ENCODE assay signal across 27 cellular contexts in genomic region chr4:139738846-139739613, GRCh38.
A peak's percentile ranks its signal among the peaks of the same experiment; 100 is the strongest.
DNase-seq lines count a peak whose midpoint lies in the region; ATAC-seq and TF ChIP-seq lines count a peak whose summit lies in the region.
"Had no signal": no experiment of that assay in that cellular context is flagged by ENCODE, and none has a peak within 500 bp of the region (broad histone marks: within the 10 kb centered on the region; RNA-seq: fewer than 3 reads in every experiment).

No MANE protein-coding gene starts in this region.

- H3K4me1 Mint-ChIP-seq in endodermal cell (peaks cover 40% of the 10 kb centered on the region), nephron progenitor cell (peaks cover 79% of the 10 kb centered on the region)

- H3K9me3 ChIP-seq in left ventricle myocardium inferior (replicated peaks) = no peaks in the 10 kb centered on the region
- no peaks in the 10 kb centered on the region for H3K9me3 ChIP-seq in endodermal cell (ENCODE audit: control insufficient read depth, low read length)
- H3K9me3 ChIP-seq in testis = no peaks in the 10 kb centered on the region
- H3K9me3 ChIP-seq: A549, BE2C, left lung had no signal

- no peak overlapping the region for H3K27ac Mint-ChIP-seq in endodermal cell
- peak overlapping the region; percentile 44 for H3K27ac Mint-ChIP-seq in nephron progenitor cell
- H3K27ac Mint-ChIP-seq: activated naive CD8-positive, alpha-beta T cell; activated T-helper 1 cell treated with anti-CD3 and anti-CD28 coated beads, Interleukin-12 subunit alpha, Interleukin-12 subunit beta, Interleukin-2, Interleukin-4 antibody, amounts not matched to agents 30 ng/mL and 10 ng/mL and 1 ng/mL, durations not matched to agents 14 hours and 24 hours and 36 hours; dendritic cell treated with granulocyte-macrophage colony-stimulating factor and Interleukin-4, amounts not matched to agents 40 ng/mL and 50 ng/mL, for 4 days; immature natural killer cell; natural killer cell had no signal

- H3K9ac ChIP-seq in endodermal cell (ENCODE audit: extremely low read depth, low read length, poor library complexity, severe bottlenecking) = no peak overlapping the region
- H3K9ac ChIP-seq: parathyroid adenoma had no signal

- no peak overlapping the region for H3K4me3 Mint-ChIP-seq in endodermal cell
- no peak overlapping the region for H3K4me3 Mint-ChIP-seq in nephron progenitor cell
- H3K4me3 Mint-ChIP-seq: activated naive CD8-positive, alpha-beta T cell; activated T-helper 1 cell treated with anti-CD3 and anti-CD28 coated beads, Interleukin-12 subunit alpha, Interleukin-12 subunit beta, Interleukin-2, Interleukin-4 antibody, amounts not matched to agents 30 ng/mL and 10 ng/mL and 1 ng/mL, durations not matched to agents 14 hours and 24 hours and 36 hours; dendritic cell treated with granulocyte-macrophage colony-stimulating factor and Interleukin-4, amounts not matched to agents 40 ng/mL and 50 ng/mL, for 4 days; immature natural killer cell; natural killer cell had no signal

- H3K36me3 Mint-ChIP-seq in endodermal cell (ENCODE audit: low read depth) = no peaks in the 10 kb centered on the region
- no peaks in the 10 kb centered on the region for H3K36me3 Mint-ChIP-seq in nephron progenitor cell (ENCODE audit: low read depth)
- H3K36me3 Mint-ChIP-seq: activated naive CD8-positive, alpha-beta T cell; immature natural killer cell; natural killer cell had no signal

- TF ChIP-seq POLR2A in testis (IDR thresholded peaks at IDR 0.05) = no peak

- WGBS in endodermal cell (ENCODE audit: insufficient coverage in 1 of 2, insufficient read length in 1 of 2), 2 experiments = 96 to 100% methylated on average over 1 to 2 of the region's 2 CpGs
- 69 to 71% methylated on average over 2 of the region's 2 CpGs for WGBS in testis, 2 donors

- no peaks in the 10 kb centered on the region for H3K36me3 ChIP-seq in left ventricle myocardium inferior
- no peaks in the 10 kb centered on the region for H3K36me3 ChIP-seq in endodermal cell (ENCODE audit: control insufficient read depth, insufficient read depth, low read length)
- H3K36me3 ChIP-seq in testis (ENCODE audit: low read depth, missing control alignments) = no peaks in the 10 kb centered on the region
- H3K36me3 ChIP-seq: BE2C, left lung had no signal

- DNase-seq in left ventricle myocardium inferior = no peak
- no peak for DNase-seq in left ventricle myocardium superior
- DNase-seq in endodermal cell = peak; percentile 21
- no peak for DNase-seq in nephron progenitor cell
- no peak for DNase-seq in testis
- no peak for DNase-seq in ecto neural progenitor cell (ENCODE audit: low spot score)
- DNase-seq in activated gamma-delta T cell (lab: John Stamatoyannopoulos, UW) = no peak
- DNase-seq: aorta; BE2C; central memory CD4-positive, alpha-beta T cell; DND-41; foreskin fibroblast; hippocampal formation; immature natural killer cell; left lung; natural killer cell; NCI-H1048; NCI-H187 treated with DMSO at 0.1 percent for 48 hours; NCI-H226; stimulated activated CD8-positive, alpha-beta memory T cell treated with anti-CD3 and anti-CD28 coated beads, Interleukin-4, amount 100 ng/mL, for 48 hours had no signal

- H3K9me3 Mint-ChIP-seq in endodermal cell = no peaks in the 10 kb centered on the region
- H3K9me3 Mint-ChIP-seq in nephron progenitor cell = no peaks in the 10 kb centered on the region
- H3K9me3 Mint-ChIP-seq: activated T-helper 1 cell treated with anti-CD3 and anti-CD28 coated beads, Interleukin-12 subunit alpha, Interleukin-12 subunit beta, Interleukin-2, Interleukin-4 antibody, amounts not matched to agents 30 ng/mL and 10 ng/mL and 1 ng/mL, durations not matched to agents 14 hours and 24 hours and 36 hours; dendritic cell treated with granulocyte-macrophage colony-stimulating factor and Interleukin-4, amounts not matched to agents 40 ng/mL and 50 ng/mL, for 4 days; immature natural killer cell; natural killer cell had no signal

- H3K4me3 ChIP-seq in left ventricle myocardium inferior (no peak overlapping the region), endodermal cell (ENCODE audit: low read length) (no peak overlapping the region), testis (no peak overlapping the region)
- H3K4me3 ChIP-seq: A549, left lung had no signal

- H3K4me1 ChIP-seq in left ventricle myocardium inferior = peaks cover 73% of the 10 kb centered on the region
- peaks cover 29% of the 10 kb centered on the region for H3K4me1 ChIP-seq in endodermal cell (ENCODE audit: control insufficient read depth, insufficient read depth, low read length)
- H3K4me1 ChIP-seq in testis = peaks cover 41% of the 10 kb centered on the region

- TF ChIP-seq CTCF in left ventricle myocardium inferior (IDR thresholded peaks at IDR 0.05; ENCODE audit: borderline replicate concordance) = no peak
- no peak for TF ChIP-seq CTCF in endodermal cell (conservative IDR thresholded peaks at IDR 0.05)
- no peak for TF ChIP-seq CTCF in nephron progenitor cell (IDR thresholded peaks at IDR 0.05)
- no peak for TF ChIP-seq CTCF in testis (IDR thresholded peaks at IDR 0.05)

- ATAC-seq in left ventricle myocardium superior (no peak), GM18858 (IDR thresholded peaks at IDR 0.05; ENCODE audit: unreplicated experiment) (no peak)
- ATAC-seq: natural killer cell had no signal

- H3K27me3 ChIP-seq in left ventricle myocardium inferior (ENCODE audit: low read depth) = no peaks in the 10 kb centered on the region
- H3K27me3 ChIP-seq in endodermal cell (ENCODE audit: control insufficient read depth, insufficient read depth, low read length, poor library complexity, severe bottlenecking) = no peaks in the 10 kb centered on the region
- H3K27me3 ChIP-seq in testis = no peaks in the 10 kb centered on the region
- H3K27me3 ChIP-seq: BE2C had no signal

- H3K27ac ChIP-seq in left ventricle myocardium inferior (replicated peaks) = peak overlapping the region; percentile 90
- no peak overlapping the region for H3K27ac ChIP-seq in endodermal cell (ENCODE audit: low read depth, low read length)
- H3K27ac ChIP-seq in testis = peak overlapping the region; percentile 30 to 45
- H3K27ac ChIP-seq: HL-60 had no signal

- intact Hi-C loops in left ventricle myocardium inferior (cut with micrococcal nuclease) (loop anchor here (10.0 kb wide), 1 partner anchor 516 kb away; no protein-coding TSS in a partner anchor), left ventricle myocardium superior (cut with micrococcal nuclease) (no loop called here), testis (cut with DNase I; ENCODE audit: low total_unique reads) (loop anchor here (5.0 to 10.0 kb wide), 3 partner anchors 74 to 586 kb away; partner anchors contain the start of genes MAML3 and MGST2)

- H3K27me3 Mint-ChIP-seq in endodermal cell (ENCODE audit: insufficient read depth) = no peaks in the 10 kb centered on the region
- no peaks in the 10 kb centered on the region for H3K27me3 Mint-ChIP-seq in nephron progenitor cell (ENCODE audit: low read depth, poor library complexity)
